ENCODE assay signal across 8 cellular contexts in genomic region chr7:101815826-101816488, GRCh38. TPM values are rescaled to one million over a fixed set of nuclear protein-coding genes. Genes with fewer than 3 reads are reported as not detected.
DNase-seq lines count a peak whose midpoint lies in the region; ATAC-seq and TF ChIP-seq lines count a peak whose summit lies in the region.

No MANE protein-coding gene starts in this region.

- H3K4me3 ChIP-seq in Karpas-422 (ENCODE audit: low read length) (peak overlapping the region; percentile 61; the same call in 1 of the 2 replicates), thymus (ENCODE audit: low read length) (peak overlapping the region; percentile 98)

- H3K36me3 ChIP-seq in Karpas-422 (ENCODE audit: insufficient read depth, low read length) (no peaks in the 10 kb centered on the region), thymus (ENCODE audit: control insufficient read depth, insufficient read depth) (no peaks in the 10 kb centered on the region)

- H3K27ac ChIP-seq in Karpas-422 (ENCODE audit: low read length) (peak overlapping the region; percentile 75), thymus (ENCODE audit: low read depth) (peak overlapping the region; percentile 91)

- H3K4me1 ChIP-seq in Karpas-422 (ENCODE audit: low read length) = peaks cover 54% of the 10 kb centered on the region
- H3K4me1 ChIP-seq in thymus (ENCODE audit: control insufficient read depth, insufficient read depth, low read length) = peaks cover 9% of the 10 kb centered on the region

- H3K9me2 ChIP-seq in Karpas-422 (replicated peaks; ENCODE audit: insufficient read depth, low read length) = no peaks in the 10 kb centered on the region

- no peak overlapping the region for H2AFZ ChIP-seq in Karpas-422 (ENCODE audit: low read length)

- peak; percentile 50 for DNase-seq in DMS153 treated with DMSO at 0.1 percent for 48 hours (lab: John Stamatoyannopoulos, UW; ENCODE audit: unreplicated experiment)
- peak; percentile 95 for DNase-seq in Karpas-422
- DNase-seq in SHP77 treated with DMSO at 0.1 percent for 48 hours (lab: John Stamatoyannopoulos, UW) = peak; percentile 11
- peak; percentile 74 for DNase-seq in activated naive CD4-positive, alpha-beta T cell treated with Interleukin-2 at 50 U/mL for 16 hours
- peak; percentile 66 for DNase-seq in globus pallidus (ENCODE audit: low spot score)
- DNase-seq in omental fat pad (ENCODE audit: low spot score) = no peak

- ATAC-seq in GM21619 (IDR thresholded peaks at IDR 0.05; ENCODE audit: unreplicated experiment) = peak; percentile 48
- ATAC-seq in omental fat pad (ENCODE audit: low FRiP score) = peak; percentile 58

- no peaks in the 10 kb centered on the region for H3K27me3 ChIP-seq in Karpas-422 (ENCODE audit: low read length)
- H3K27me3 ChIP-seq in thymus (ENCODE audit: control insufficient read depth, insufficient read depth) = peaks cover 2% of the 10 kb centered on the region

- peak overlapping the region; percentile 74 for H3K9ac ChIP-seq in Karpas-422 (ENCODE audit: low read length)

- peaks cover 40% of the 10 kb centered on the region for H3K79me2 ChIP-seq in Karpas-422 (ENCODE audit: low read length)

- peak overlapping the region; percentile 22 for H3K4me2 ChIP-seq in Karpas-422 (ENCODE audit: low read depth, low read length, poor library complexity, severe bottlenecking)

- H4K20me1 ChIP-seq in Karpas-422 (ENCODE audit: insufficient read depth, low read depth, low read length) = no peaks in the 10 kb centered on the region

- WGBS in thymus = under 1% methylated on average over 85 of the region's 88 CpGs

- TF ChIP-seq CTCF in omental fat pad (IDR thresholded peaks at IDR 0.05) = no peak

- H3K9me3 ChIP-seq in Karpas-422 (ENCODE audit: low read length) (no peaks in the 10 kb centered on the region), thymus (ENCODE audit: control insufficient read depth) (no peaks in the 10 kb centered on the region)

RNA-seq across cellular contexts. Expression of gene CUX1, which starts 1.5 kb away (rescaled TPM):
- 92.4 and 109 TPM in 2 replicates for total RNA-seq in Karpas-422 (2014; rRNA removed; shearing (Covaris generic); ENCODE audit: low replicate concordance)
- 100 to 1,000 TPM in 1 of 4 donors, 10 to 100 TPM in 3; 67.6 to 141 (median 75.7) TPM for total RNA-seq in omental fat pad
- 27.8 TPM for polyA plus RNA-seq in thymus
